11 cellular contexts compared by ENCODE assay signal in the genomic region with DNA sequence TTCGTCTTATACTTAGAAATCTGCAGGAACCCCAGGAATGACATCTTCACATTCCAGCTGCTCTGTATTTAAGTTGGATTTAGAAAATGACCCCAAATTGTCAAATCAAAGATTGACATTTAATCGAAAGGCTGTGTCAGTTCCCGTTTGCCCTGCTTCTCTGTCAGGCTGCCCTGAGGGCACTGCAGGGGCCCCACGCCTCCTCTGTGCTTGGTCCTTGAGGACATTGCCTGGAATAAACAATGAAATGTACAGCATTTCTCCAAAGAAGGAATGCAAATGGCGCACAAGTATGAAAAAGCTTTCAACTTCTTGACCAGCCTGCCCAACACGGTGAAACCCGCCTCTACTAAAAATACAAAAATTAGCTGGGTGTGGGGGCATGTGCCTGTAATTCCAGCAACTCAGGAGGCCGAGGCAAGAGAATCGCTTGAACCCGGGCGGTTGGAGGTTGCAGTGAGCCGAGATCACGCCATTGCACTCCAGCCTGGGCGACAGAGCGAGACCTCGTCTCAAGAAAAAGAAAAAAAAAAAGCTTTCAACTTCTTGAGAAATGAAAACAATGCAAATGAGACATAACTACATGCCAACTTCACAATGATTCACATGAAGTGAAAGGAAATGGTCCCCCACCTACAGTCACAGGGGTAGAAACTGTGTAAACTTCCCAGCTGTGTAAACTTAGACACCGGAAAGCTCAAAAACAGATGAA. TPM values are rescaled to one million over a fixed set of nuclear protein-coding genes. Genes with fewer than 3 reads are reported as not detected.
DNase-seq lines count a peak whose midpoint lies in the region; ATAC-seq, FAIRE-seq and TF ChIP-seq lines count a peak whose summit lies in the region.
"Had no signal": no experiment of that assay in that cellular context is flagged by ENCODE, and none has a peak within 500 bp of the region (broad histone marks: within the 10 kb centered on the region; RNA-seq: fewer than 3 reads in every experiment).

No MANE protein-coding gene starts in this region.

- no peak for TF ChIP-seq POLR2A in GM12878 (IDR thresholded peaks at IDR 0.05; ENCODE audit: low read depth, low read length)

- H2AFZ ChIP-seq in GM12878 (ENCODE audit: control insufficient read depth, low read depth, low read length): peak overlapping the region; percentile 53

- H3K4me2 ChIP-seq in GM12878 (ENCODE audit: control insufficient read depth, insufficient read depth): peak overlapping the region; percentile 61

- H3K27ac ChIP-seq in CD4-positive, alpha-beta memory T cell (ENCODE audit: low read depth, low read length): no peak overlapping the region
- H3K27ac ChIP-seq in GM12878 (ENCODE audit: control insufficient read depth, insufficient read depth): peak overlapping the region; percentile 91
- no peak overlapping the region for H3K27ac ChIP-seq in effector memory CD4-positive, alpha-beta T cell (ENCODE audit: insufficient read depth, low read length, poor library complexity, severe bottlenecking)

- intact Hi-C loops in CD4-positive, alpha-beta memory T cell (cut with micrococcal nuclease): loop anchor here (5.0 kb wide), 1 partner anchor 34 kb away; no protein-coding TSS in a partner anchor
- intact Hi-C loops in GM12878 (cut with micrococcal nuclease; ENCODE audit: unreplicated experiment): loop anchor here (1.0 to 2.0 kb wide), 3 partner anchors 22 to 48 kb away; no protein-coding TSS in a partner anchor

- in situ Hi-C loops in GM12878 (cut with MboI): no loop called here

- POLR2A ChIA-PET in CD4-positive, alpha-beta memory T cell (lab: Charles Lee; ENCODE audit: partially characterized antibody): interaction anchor here (0.9 to 4.0 kb wide), 8 partner anchors 11 to 57 kb away, joined by 3 to 65 read pairs (median 4); partner anchors contain the start of gene UBASH3A
- POLR2A ChIA-PET in GM12878 (lab: Charles Lee): interaction anchor here (0.5 to 3.4 kb wide), 13 partner anchors 9 to 490 kb away, joined by 3 to 27 read pairs (median 4); partner anchors contain the start of gene UBASH3A

- BruUV-seq in GM12878 (replicated peaks; lab: Mats Ljungman, UMichigan): TSS peak; percentile 43

- peaks cover 38% of the 10 kb centered on the region for H3K4me1 ChIP-seq in CD4-positive, alpha-beta memory T cell (ENCODE audit: insufficient read depth, low read length)
- H3K4me1 ChIP-seq in GM12878 (ENCODE audit: control insufficient read depth, insufficient read depth, low read length): peaks cover 53% of the 10 kb centered on the region
- peaks cover 11% of the 10 kb centered on the region for H3K4me1 ChIP-seq in effector memory CD4-positive, alpha-beta T cell (ENCODE audit: control insufficient read depth, insufficient read depth, low read length, poor library complexity, severe bottlenecking)

- no peaks in the 10 kb centered on the region for H4K20me1 ChIP-seq in GM12878 (ENCODE audit: control insufficient read depth, insufficient read depth)

- no peak for TF ChIP-seq CTCF in GM12878 (IDR thresholded peaks at IDR 0.05 in 2 of 3, conservative IDR thresholded peaks at IDR 0.05 in 1 of 3; ENCODE audit: control insufficient read depth in 2 of 3, extremely low read depth in 1 of 3, insufficient read depth in 1 of 3, low read depth in 3 of 3, low read length in 3 of 3)

- peak overlapping the region; percentile 19 to 75 (median 44) for H3K4me3 Mint-ChIP-seq in CD4-positive, alpha-beta memory T cell

- peaks cover 26 to 75% (median 44%) of the 10 kb centered on the region in 4 donors for H3K4me1 Mint-ChIP-seq in CD4-positive, alpha-beta memory T cell

- H3K9ac ChIP-seq in GM12878 (ENCODE audit: control insufficient read depth, insufficient read depth, low read length): peak overlapping the region; percentile 58

- SMC1A ChIA-PET in GM12878 (lab: Charles Lee; ENCODE audit: uncharacterized antibody, unreplicated experiment): interaction anchor here (0.7 to 4.8 kb wide), 23 partner anchors 9 to 244 kb away, joined by 3 to 124 read pairs (median 5); partner anchors contain the start of gene UBASH3A

- peak in 1 of 5 donors; percentile 44 for DNase-seq in CD4-positive, alpha-beta memory T cell
- peak; percentile 96 for DNase-seq in GM12878 (ENCODE audit: low read depth, low spot score)
- DNase-seq in GOT3 (lab: John Stamatoyannopoulos, UW): no peak
- DNase-seq in SKM-1 (lab: John Stamatoyannopoulos, UW; ENCODE audit: unreplicated experiment): no peak
- DNase-seq in effector memory CD4-positive, alpha-beta T cell: no peak
- no peak for DNase-seq in Kasumi-1 (lab: John Stamatoyannopoulos, UW)
- DNase-seq: midbrain; stimulated activated CD4-positive, alpha-beta T cell treated with anti-CD3 and anti-CD28 coated beads, Interleukin-1b, Interleukin-23, amount 100 ng/mL, for 48 hours had no signal

- peak; percentile 34 for TF ChIP-seq RAD21 in GM12878 (IDR thresholded peaks at IDR 0.05; ENCODE audit: insufficient read depth, low read depth, low read length)

- no peaks in the 10 kb centered on the region for H3K27me3 Mint-ChIP-seq in CD4-positive, alpha-beta memory T cell

- H3K36me3 ChIP-seq in CD4-positive, alpha-beta memory T cell (ENCODE audit: insufficient read depth, low read length): no peaks in the 10 kb centered on the region
- no peaks in the 10 kb centered on the region for H3K36me3 ChIP-seq in GM12878 (ENCODE audit: control insufficient read depth in 2 of 2, insufficient read depth in 2 of 2, low read length in 1 of 2)
- no peaks in the 10 kb centered on the region for H3K36me3 ChIP-seq in effector memory CD4-positive, alpha-beta T cell (ENCODE audit: control insufficient read depth, insufficient read depth, low read length)

- peak overlapping the region; percentile 0 to 60 (median 31) for H3K27ac Mint-ChIP-seq in CD4-positive, alpha-beta memory T cell

- peaks cover 12% of the 10 kb centered on the region for H3K79me2 ChIP-seq in GM12878 (ENCODE audit: control insufficient read depth, insufficient read depth, low read length)

- 20% methylated on average over 17 of the region's 17 CpGs for WGBS in GM12878 (ENCODE audit: insufficient coverage, insufficient replicate concordance, low lambda C conversion rate, missing lambda C conversion rate)

- H3K9me3 Mint-ChIP-seq in CD4-positive, alpha-beta memory T cell: no peaks in the 10 kb centered on the region

- H3K27me3 ChIP-seq in CD4-positive, alpha-beta memory T cell (ENCODE audit: insufficient read depth, low read length): no peaks in the 10 kb centered on the region
- no peaks in the 10 kb centered on the region for H3K27me3 ChIP-seq in GM12878 (replicated peaks in 1 of 2; ENCODE audit: control insufficient read depth in 2 of 2, insufficient read depth in 2 of 2, low read length in 1 of 2)
- H3K27me3 ChIP-seq in effector memory CD4-positive, alpha-beta T cell (replicated peaks; ENCODE audit: control insufficient read depth, insufficient read depth, low read length, poor library complexity, severe bottlenecking): no peaks in the 10 kb centered on the region

- RAD21 ChIA-PET in GM12878 (lab: Charles Lee; ENCODE audit: unreplicated experiment): interaction anchor here (0.6 to 3.3 kb wide), 26 partner anchors 8 to 161 kb away, joined by 3 to 54 read pairs (median 4); partner anchors contain the start of gene UBASH3A

- peak; percentile 79 for ATAC-seq in GM19043 (IDR thresholded peaks at IDR 0.05; ENCODE audit: low read depth, unreplicated experiment)
- peak; percentile 58 for ATAC-seq in HG03135 (IDR thresholded peaks at IDR 0.05; ENCODE audit: unreplicated experiment)
- peak; percentile 91 for ATAC-seq in GM12878
- ATAC-seq: esophagus mucosa had no signal

- no peaks in the 10 kb centered on the region for H3K9me3 ChIP-seq in CD4-positive, alpha-beta memory T cell (ENCODE audit: control insufficient read depth in 1 of 2, low read length in 2 of 2)
- no peaks in the 10 kb centered on the region for H3K9me3 ChIP-seq in GM12878 (replicated peaks; ENCODE audit: control insufficient read depth, insufficient read depth, low read length)
- no peaks in the 10 kb centered on the region for H3K9me3 ChIP-seq in effector memory CD4-positive, alpha-beta T cell (ENCODE audit: control insufficient read depth, low read length)

- peak overlapping the region in 1 of 2 donors; percentile 30 for H3K4me3 ChIP-seq in CD4-positive, alpha-beta memory T cell (ENCODE audit: low read length in 2 of 2)
- peak overlapping the region; percentile 33; the same call in 1 of the 2 replicates for H3K4me3 ChIP-seq in GM12878
- H3K4me3 ChIP-seq in effector memory CD4-positive, alpha-beta T cell (ENCODE audit: insufficient read depth, low read depth, low read length, poor library complexity, severe bottlenecking): no peak overlapping the region

- no peaks in the 10 kb centered on the region for H3K36me3 Mint-ChIP-seq in CD4-positive, alpha-beta memory T cell

- peak in 1 of 2 experiments; percentile 13; a peak in 1 of 4 replicates for TF ChIP-seq EP300 in GM12878 (IDR thresholded peaks at IDR 0.05; ENCODE audit: borderline replicate concordance in 1 of 2, control insufficient read depth in 1 of 2, low read depth in 2 of 2, low read length in 2 of 2)

- CTCF ChIA-PET in CD4-positive, alpha-beta memory T cell (lab: Charles Lee; ENCODE audit: partially characterized antibody): interaction anchor here (1.2 to 3.5 kb wide), 4 partner anchors 11 to 120 kb away, joined by 3 to 26 read pairs (median 5); partner anchors contain the start of gene UBASH3A
- CTCF ChIA-PET in GM12878 (lab: Yijun Ruan, JAX): interaction anchor here (0.6 to 2.8 kb wide), 17 partner anchors 9 to 144 kb away, joined by 3 to 20 read pairs (median 6); partner anchors contain the start of gene UBASH3A

- FAIRE-seq in GM12878 (lab: Jason Lieb, UNC): peak; percentile 41

RNA-seq across cellular contexts. Expression of gene TMPRSS3, which starts 3.0 kb away (rescaled TPM):
- 1 to 10 TPM; 1.8 to 3.2 TPM for total RNA-seq in CD4-positive, alpha-beta memory T cell
- 1 to 10 TPM; 4.2 to 4.5 TPM for polyA plus RNA-seq in CD4-positive, alpha-beta memory T cell
- 4.1 and 4.2 TPM in 2 replicates for total RNA-seq in GM12878 (2013; cell fraction: nucleolus; rRNA removed)
- total RNA-seq in GM12878 (2014; rRNA removed) (0.65 and 1.4 TPM in 2 replicates), GM12878 (2014; rRNA removed; fragmentation: Illumina TruSeq; extraction: Trizol) (0.63 and 0.83 TPM in 2 replicates), GM12878 (2021) (0.90 and 1.2 TPM in 2 replicates)
- polyA plus RNA-seq in GM12878 (2011; ENCODE audit: low read depth): 13.4 TPM
- polyA plus RNA-seq in GM12878 (2011; rRNA removed) (not detected in 2 replicates), GM12878 (2014; fragmentation: Illumina TruSeq; extraction: Trizol) (0.17 and 0.51 TPM in 2 replicates), GM12878 (2014; fragmentation: Nextera tagmentation; extraction: Ambion mirVana) (1 to 10 TPM in 1 of 2 experiments, under 1 TPM in 1; 0.82 to 1.5 TPM), GM12878 (2014; rRNA removed) (0.51 and 1.3 TPM in 2 replicates), GM12878 (2016; fragmentation: Nextera tagmentation; extraction: Ambion mirVana) (under 1 TPM; 0.56 to 0.59 TPM)
- polyA plus RNA-seq in GM12878 (2011; cell fraction: cytosol; rRNA removed): 0.03 TPM in 1 of 2 replicates, not detected in the other
- polyA plus RNA-seq in GM12878 (2011; cell fraction: nucleus; rRNA removed): 0.13 TPM in 1 of 2 replicates, not detected in the other
- 16.4 and 22.8 TPM in 2 replicates for polyA plus RNA-seq in GM12878 (2012)
- polyA minus RNA-seq in GM12878 (2011; rRNA and poly(A)+ RNA removed): 0.10 TPM in 1 of 2 replicates, not detected in the other
- polyA minus RNA-seq in GM12878 (2011; cell fraction: cytosol; rRNA and poly(A)+ RNA removed): 1.6 TPM in 1 of 2 replicates, not detected in the other
- not detected in 2 replicates for polyA minus RNA-seq in GM12878 (2011; cell fraction: nucleus; rRNA and poly(A)+ RNA removed)

RNA-seq across cellular contexts. Expression of gene UBASH3A, which starts 10.8 kb away (rescaled TPM):
- 10 to 100 TPM; 79.3 to 93.6 TPM for total RNA-seq in CD4-positive, alpha-beta memory T cell
- polyA plus RNA-seq in CD4-positive, alpha-beta memory T cell: 10 to 100 TPM; 43.1 to 58.0 TPM
- 1.8 and 1.9 TPM in 2 replicates for total RNA-seq in GM12878 (2013; cell fraction: nucleolus; rRNA removed)
- 0.05 and 0.17 TPM in 2 replicates for total RNA-seq in GM12878 (2014; rRNA removed)
- 0.05 and 0.13 TPM in 2 replicates for total RNA-seq in GM12878 (2014; rRNA removed; fragmentation: Illumina TruSeq; extraction: Trizol)
- 0.27 and 0.28 TPM in 2 replicates for total RNA-seq in GM12878 (2021)
- 0.16 TPM for polyA plus RNA-seq in GM12878 (2011; ENCODE audit: low read depth)
- 0.16 and 0.33 TPM in 2 replicates for polyA plus RNA-seq in GM12878 (2011; rRNA removed)
- 0.36 and 0.57 TPM in 2 replicates for polyA plus RNA-seq in GM12878 (2011; cell fraction: cytosol; rRNA removed)
- 1.8 and 2.2 TPM in 2 replicates for polyA plus RNA-seq in GM12878 (2011; cell fraction: nucleus; rRNA removed)
- 0.26 and 0.59 TPM in 2 replicates for polyA plus RNA-seq in GM12878 (2012)
- polyA plus RNA-seq in GM12878 (2014; fragmentation: Illumina TruSeq; extraction: Trizol): 0.17 and 0.21 TPM in 2 replicates
- under 1 TPM in 1 of 2 experiments, not detected in 1; 0.04 TPM for polyA plus RNA-seq in GM12878 (2014; fragmentation: Nextera tagmentation; extraction: Ambion mirVana)
- polyA plus RNA-seq in GM12878 (2014; rRNA removed): 0.20 and 0.23 TPM in 2 replicates
- under 1 TPM; 0.26 to 0.39 TPM for polyA plus RNA-seq in GM12878 (2016; fragmentation: Nextera tagmentation; extraction: Ambion mirVana)
- polyA minus RNA-seq in GM12878 (2011; rRNA and poly(A)+ RNA removed): 0.72 TPM in 1 of 2 replicates, not detected in the other
- 0.73 TPM in 1 of 2 replicates, not detected in the other for polyA minus RNA-seq in GM12878 (2011; cell fraction: cytosol; rRNA and poly(A)+ RNA removed)
- polyA minus RNA-seq in GM12878 (2011; cell fraction: nucleus; rRNA and poly(A)+ RNA removed): 0.73 and 0.86 TPM in 2 replicates

RNA-seq across cellular contexts. Expression of gene TFF1, which starts 26.6 kb away (rescaled TPM):
- not detected for total RNA-seq in CD4-positive, alpha-beta memory T cell
- not detected for polyA plus RNA-seq in CD4-positive, alpha-beta memory T cell
- total RNA-seq in GM12878 (2013; cell fraction: nucleolus; rRNA removed): not detected in 2 replicates
- not detected in 2 replicates for total RNA-seq in GM12878 (2014; rRNA removed)
- not detected in 2 replicates for total RNA-seq in GM12878 (2014; rRNA removed; fragmentation: Illumina TruSeq; extraction: Trizol)
- total RNA-seq in GM12878 (2021): 0.40 TPM in 1 of 2 replicates, not detected in the other
- not detected for polyA plus RNA-seq in GM12878 (2011; ENCODE audit: low read depth)
- not detected in 2 replicates for polyA plus RNA-seq in GM12878 (2011; rRNA removed)
- polyA plus RNA-seq in GM12878 (2011; cell fraction: cytosol; rRNA removed): not detected in 2 replicates
- polyA plus RNA-seq in GM12878 (2011; cell fraction: nucleus; rRNA removed): not detected in 2 replicates
- not detected in 2 replicates for polyA plus RNA-seq in GM12878 (2012)
- polyA plus RNA-seq in GM12878 (2014; fragmentation: Illumina TruSeq; extraction: Trizol): not detected in 2 replicates
- under 1 TPM in 1 of 2 experiments, not detected in 1; 0.13 TPM for polyA plus RNA-seq in GM12878 (2014; fragmentation: Nextera tagmentation; extraction: Ambion mirVana)
- polyA plus RNA-seq in GM12878 (2014; rRNA removed): 0.24 TPM in 1 of 2 replicates, not detected in the other
- not detected for polyA plus RNA-seq in GM12878 (2016; fragmentation: Nextera tagmentation; extraction: Ambion mirVana)
- polyA minus RNA-seq in GM12878 (2011; rRNA and poly(A)+ RNA removed): not detected in 2 replicates
- not detected in 2 replicates for polyA minus RNA-seq in GM12878 (2011; cell fraction: cytosol; rRNA and poly(A)+ RNA removed)
- not detected in 2 replicates for polyA minus RNA-seq in GM12878 (2011; cell fraction: nucleus; rRNA and poly(A)+ RNA removed)
- total RNA-seq: esophagus mucosa had no signal

RNA-seq across cellular contexts. Expression of gene TFF2, which starts 42.1 kb away (rescaled TPM):
- total RNA-seq in CD4-positive, alpha-beta memory T cell: not detected
- not detected for polyA plus RNA-seq in CD4-positive, alpha-beta memory T cell
- total RNA-seq in GM12878 (2013; cell fraction: nucleolus; rRNA removed): not detected in 2 replicates
- total RNA-seq in GM12878 (2014; rRNA removed) (not detected in 2 replicates), GM12878 (2014; rRNA removed; fragmentation: Illumina TruSeq; extraction: Trizol) (not detected in 2 replicates), GM12878 (2021) (not detected in 2 replicates)
- not detected for polyA plus RNA-seq in GM12878 (2011; ENCODE audit: low read depth)
- polyA plus RNA-seq in GM12878 (2011; rRNA removed) (0.24 and 0.56 TPM in 2 replicates), GM12878 (2014; fragmentation: Illumina TruSeq; extraction: Trizol) (not detected in 2 replicates), GM12878 (2014; fragmentation: Nextera tagmentation; extraction: Ambion mirVana) (not detected), GM12878 (2014; rRNA removed) (not detected in 2 replicates), GM12878 (2016; fragmentation: Nextera tagmentation; extraction: Ambion mirVana) (not detected)
- 0.37 and 0.45 TPM in 2 replicates for polyA plus RNA-seq in GM12878 (2011; cell fraction: cytosol; rRNA removed)
- polyA plus RNA-seq in GM12878 (2011; cell fraction: nucleus; rRNA removed): 0.28 TPM in 1 of 2 replicates, not detected in the other
- not detected in 2 replicates for polyA plus RNA-seq in GM12878 (2012)
- polyA minus RNA-seq in GM12878 (2011; rRNA and poly(A)+ RNA removed): not detected in 2 replicates
- polyA minus RNA-seq in GM12878 (2011; cell fraction: cytosol; rRNA and poly(A)+ RNA removed): not detected in 2 replicates
- polyA minus RNA-seq in GM12878 (2011; cell fraction: nucleus; rRNA and poly(A)+ RNA removed): not detected in 2 replicates
- total RNA-seq: esophagus mucosa had no signal

Comparison
In these comparisons a context has a peak if more than half of its experiments do, and no peak if none do; other contexts are left out.
1. RNA of gene UBASH3A, which starts 10.8 kb away (total RNA-seq): 79.3 to 93.6 TPM in CD4-positive, alpha-beta memory T cell; 0.05 to 1.9 TPM in GM12878; every median in the first group is over 10 times any median in the second.
2. Peak in every context shown above with its lines, with median percentiles within 50 percentile points of each other: ATAC-seq.